ENCODE assay signal across 16 cellular contexts in genomic region chr19:40513345-40513678, GRCh38. TPM values are rescaled to one million over a fixed set of nuclear protein-coding genes. Genes with fewer than 3 reads are reported as not detected.
DNase-seq lines count a peak whose midpoint lies in the region; ATAC-seq and TF ChIP-seq lines count a peak whose summit lies in the region.
"Had no signal": no experiment of that assay in that cellular context is flagged by ENCODE, and none has a peak within 500 bp of the region (broad histone marks: within the 10 kb centered on the region; RNA-seq: fewer than 3 reads in every experiment).

No MANE protein-coding gene starts in this region.

- peaks cover 5% of the 10 kb centered on the region for H3K27me3 ChIP-seq in ascending aorta
- H3K27me3 ChIP-seq: BLaER1 had no signal

- H3K4me1 Mint-ChIP-seq in activated naive CD4-positive, alpha-beta T cell treated with anti-CD3 and anti-CD28 coated beads, Interleukin-2, amount 50 U/mL, for 24 hours = peaks cover 10% of the 10 kb centered on the region
- peaks cover 6% of the 10 kb centered on the region for H3K4me1 Mint-ChIP-seq in stimulated activated memory B cell treated with anti-CD40 and anti-IgM and Interleukin-4, amounts not matched to agents 10 μg/mL and 1 μg/mL and 100 μg/mL, for 72 hours

- H3K27ac ChIP-seq in ascending aorta = no peak overlapping the region
- H3K27ac ChIP-seq: 22Rv1, BLaER1, RWPE1, SJCRH30 had no signal

- H3K27me3 Mint-ChIP-seq in activated naive CD4-positive, alpha-beta T cell treated with anti-CD3 and anti-CD28 coated beads, Interleukin-2, amount 50 U/mL, for 24 hours = peaks cover 28% of the 10 kb centered on the region
- peaks cover 53% of the 10 kb centered on the region for H3K27me3 Mint-ChIP-seq in stimulated activated memory B cell treated with anti-CD40 and anti-IgM and Interleukin-4, amounts not matched to agents 10 μg/mL and 1 μg/mL and 100 μg/mL, for 72 hours

- H3K36me3 Mint-ChIP-seq in activated naive CD4-positive, alpha-beta T cell treated with anti-CD3 and anti-CD28 coated beads, Interleukin-2, amount 50 U/mL, for 24 hours = peaks cover 4% of the 10 kb centered on the region
- H3K36me3 Mint-ChIP-seq in stimulated activated memory B cell treated with anti-CD40 and anti-IgM and Interleukin-4, amounts not matched to agents 10 μg/mL and 1 μg/mL and 100 μg/mL, for 72 hours = no peaks in the 10 kb centered on the region

- peak overlapping the region; percentile 30 to 50 for H3K4me3 ChIP-seq in ascending aorta
- H3K4me3 ChIP-seq in iPS-11a (ENCODE audit: low read depth, low read length) = peak overlapping the region; percentile 4
- H3K4me3 ChIP-seq: BLaER1, SJCRH30 had no signal

- peak overlapping the region; percentile 23 for H3K4me3 Mint-ChIP-seq in activated naive CD4-positive, alpha-beta T cell treated with anti-CD3 and anti-CD28 coated beads, Interleukin-2, amount 50 U/mL, for 24 hours
- no peak overlapping the region for H3K4me3 Mint-ChIP-seq in stimulated activated memory B cell treated with anti-CD40 and anti-IgM and Interleukin-4, amounts not matched to agents 10 μg/mL and 1 μg/mL and 100 μg/mL, for 72 hours

- H3K4me1 ChIP-seq in ascending aorta = peaks cover 2 to 6% of the 10 kb centered on the region in 2 donors
- H3K4me1 ChIP-seq: BLaER1, SJCRH30 had no signal

- TF ChIP-seq CTCF in ascending aorta (IDR thresholded peaks at IDR 0.05) = no peak

- no peak for DNase-seq in activated naive CD4-positive, alpha-beta T cell (lab: John Stamatoyannopoulos, UW)
- DNase-seq in ascending aorta (ENCODE audit: low spot score in 2 of 2) = no peak
- no peak for DNase-seq in activated CD4-positive, CD25-positive, alpha-beta regulatory T cell treated with anti-CD3 and anti-CD28 coated beads, Interleukin-2, amount 50 U/mL, for 72 hours
- no peak for DNase-seq in cardiac septum (ENCODE audit: low spot score)
- no peak for DNase-seq in NCI-H524 (lab: John Stamatoyannopoulos, UW)
- DNase-seq: NCI-H2107; NCI-H226; NK-92 treated with Interleukin-12 subunit alpha and Interleukin-12 subunit beta, amount 100 ng/mL, for 24 hours; OCI-M1; SJCRH30 had no signal

- intact Hi-C loops in ascending aorta (cut with DNase I) = no loop called here
- intact Hi-C loops in cardiac septum (cut with DNase I) = no loop called here

- H3K27ac Mint-ChIP-seq in activated naive CD4-positive, alpha-beta T cell treated with anti-CD3 and anti-CD28 coated beads, Interleukin-2, amount 50 U/mL, for 24 hours = no peak overlapping the region
- H3K27ac Mint-ChIP-seq in stimulated activated memory B cell treated with anti-CD40 and anti-IgM and Interleukin-4, amounts not matched to agents 10 μg/mL and 1 μg/mL and 100 μg/mL, for 72 hours = no peak overlapping the region

- no peaks in the 10 kb centered on the region for H3K9me3 ChIP-seq in ascending aorta
- H3K9me3 ChIP-seq: SJCRH30 had no signal

- no peaks in the 10 kb centered on the region for H3K9me3 Mint-ChIP-seq in activated naive CD4-positive, alpha-beta T cell treated with anti-CD3 and anti-CD28 coated beads, Interleukin-2, amount 50 U/mL, for 24 hours
- no peaks in the 10 kb centered on the region for H3K9me3 Mint-ChIP-seq in stimulated activated memory B cell treated with anti-CD40 and anti-IgM and Interleukin-4, amounts not matched to agents 10 μg/mL and 1 μg/mL and 100 μg/mL, for 72 hours

- ATAC-seq in stimulated activated memory B cell treated with anti-CD40 and anti-IgM and Interleukin-4, amounts not matched to agents 10 μg/mL and 1 μg/mL and 100 μg/mL, for 72 hours = peak; percentile 8

- no peaks in the 10 kb centered on the region for H3K36me3 ChIP-seq in ascending aorta
- H3K36me3 ChIP-seq: BLaER1, SJCRH30 had no signal

RNA-seq across cellular contexts. Expression of gene SPTBN4, which starts 46.5 kb away (rescaled TPM):
- total RNA-seq in ascending aorta = 0.43 TPM
- total RNA-seq in cardiac septum = 5.1 TPM

RNA-seq across cellular contexts. Expression of gene BLVRB, which starts 47.8 kb away (rescaled TPM):
- total RNA-seq in ascending aorta = 295 TPM
- total RNA-seq in cardiac septum = 81.6 TPM
